8 cellular contexts compared by ENCODE assay signal in genomic region chr17:16652847-16653366, GRCh38. TPM values are rescaled to one million over a fixed set of nuclear protein-coding genes. Genes with fewer than 3 reads are reported as not detected.
DNase-seq lines count a peak whose midpoint lies in the region; ATAC-seq and TF ChIP-seq lines count a peak whose summit lies in the region.

No MANE protein-coding gene starts in this region.

- H3K9me2 ChIP-seq in neural cell (ENCODE audit: insufficient read depth, low read length) = no peaks in the 10 kb centered on the region

- H3K9me3 Mint-ChIP-seq in activated T-cell treated with anti-CD3 and anti-CD28 coated beads, Interleukin-2, amount 50 U/mL, for 4 hours = no peaks in the 10 kb centered on the region

- no peak for TF ChIP-seq RAD21 in neural cell (conservative IDR thresholded peaks at IDR 0.05)

- H3F3A ChIP-seq in neural cell (ENCODE audit: insufficient read depth, low read length, poor library complexity, severe bottlenecking) = no peaks in the 10 kb centered on the region

- no peaks in the 10 kb centered on the region for H3K27me3 Mint-ChIP-seq in activated T-cell treated with anti-CD3 and anti-CD28 coated beads, Interleukin-2, amount 50 U/mL, for 4 hours (ENCODE audit: low read depth)

- H3K36me3 ChIP-seq in neural cell (ENCODE audit: insufficient read depth, low read length) = peaks cover 4% of the 10 kb centered on the region

- no peak for TF ChIP-seq CTCF in neural cell (IDR thresholded peaks at IDR 0.05; ENCODE audit: poor library complexity, severe bottlenecking)

- peak overlapping the region; percentile 99 for H3K4me2 ChIP-seq in neural cell (ENCODE audit: low read length)

- peaks cover 18% of the 10 kb centered on the region for H3K4me1 Mint-ChIP-seq in activated T-cell treated with anti-CD3 and anti-CD28 coated beads, Interleukin-2, amount 50 U/mL, for 4 hours (ENCODE audit: low read depth)

- peak overlapping the region; percentile 94 for H3K27ac ChIP-seq in neural cell (ENCODE audit: low read length)

- peak; percentile 17 for TF ChIP-seq EP300 in neural cell (conservative IDR thresholded peaks at IDR 0.05; ENCODE audit: poor library complexity, severe bottlenecking)

- peak overlapping the region; percentile 86 for H3K4me3 Mint-ChIP-seq in activated T-cell treated with anti-CD3 and anti-CD28 coated beads, Interleukin-2, amount 50 U/mL, for 4 hours

- peak overlapping the region; percentile 94 for H3K4me3 ChIP-seq in neural cell (ENCODE audit: low read length)

- no peaks in the 10 kb centered on the region for H4K20me1 ChIP-seq in neural cell (ENCODE audit: insufficient read depth)

- no peak for ATAC-seq in activated T-cell treated with anti-CD3 and anti-CD28 coated beads, Interleukin-2, amount 50 U/mL, for 4 hours
- ATAC-seq in GM21515 (IDR thresholded peaks at IDR 0.05; ENCODE audit: unreplicated experiment) (no peak), GM19467 (IDR thresholded peaks at IDR 0.05; ENCODE audit: unreplicated experiment) (no peak)

- H3K9me3 ChIP-seq in neural cell (ENCODE audit: low read length) = no peaks in the 10 kb centered on the region

- peaks cover 5% of the 10 kb centered on the region for H3K79me2 ChIP-seq in neural cell (replicated peaks; ENCODE audit: insufficient read depth, low read length)

- no peak for TF ChIP-seq POLR2A in erythroblast (IDR thresholded peaks at IDR 0.05; ENCODE audit: low read length)

- DNase-seq in activated T-cell treated with anti-CD3 and anti-CD28 coated beads, Interleukin-2, amount 50 U/mL, for 4 hours = no peak
- DNase-seq in activated T-cell treated with anti-CD3 and anti-CD28 coated beads, Interleukin-2, amount 50 U/mL, for 48 hours = no peak
- DNase-seq in RKO (ENCODE audit: low spot score) (peak; percentile 33), erythroblast (lab: John Stamatoyannopoulos, UW) (peak; percentile 36 to 49), NCI-H2196 (lab: John Stamatoyannopoulos, UW; ENCODE audit: unreplicated experiment) (no peak)

- peaks cover 5% of the 10 kb centered on the region for H3K36me3 Mint-ChIP-seq in activated T-cell treated with anti-CD3 and anti-CD28 coated beads, Interleukin-2, amount 50 U/mL, for 4 hours (ENCODE audit: insufficient read depth)

- peak overlapping the region; percentile 99 for H3K9ac ChIP-seq in neural cell (ENCODE audit: low read length)

- peak overlapping the region; percentile 98 for H2AFZ ChIP-seq in neural cell (ENCODE audit: low read depth, low read length)

- no peaks in the 10 kb centered on the region for H3K27me3 ChIP-seq in neural cell (ENCODE audit: insufficient read depth, low read depth, low read length)

TF ChIP-seq in neural cell, 6 proteins besides CTCF, POLR2A, EP300 and RAD21:
- TF ChIP-seq, protein P1, sequence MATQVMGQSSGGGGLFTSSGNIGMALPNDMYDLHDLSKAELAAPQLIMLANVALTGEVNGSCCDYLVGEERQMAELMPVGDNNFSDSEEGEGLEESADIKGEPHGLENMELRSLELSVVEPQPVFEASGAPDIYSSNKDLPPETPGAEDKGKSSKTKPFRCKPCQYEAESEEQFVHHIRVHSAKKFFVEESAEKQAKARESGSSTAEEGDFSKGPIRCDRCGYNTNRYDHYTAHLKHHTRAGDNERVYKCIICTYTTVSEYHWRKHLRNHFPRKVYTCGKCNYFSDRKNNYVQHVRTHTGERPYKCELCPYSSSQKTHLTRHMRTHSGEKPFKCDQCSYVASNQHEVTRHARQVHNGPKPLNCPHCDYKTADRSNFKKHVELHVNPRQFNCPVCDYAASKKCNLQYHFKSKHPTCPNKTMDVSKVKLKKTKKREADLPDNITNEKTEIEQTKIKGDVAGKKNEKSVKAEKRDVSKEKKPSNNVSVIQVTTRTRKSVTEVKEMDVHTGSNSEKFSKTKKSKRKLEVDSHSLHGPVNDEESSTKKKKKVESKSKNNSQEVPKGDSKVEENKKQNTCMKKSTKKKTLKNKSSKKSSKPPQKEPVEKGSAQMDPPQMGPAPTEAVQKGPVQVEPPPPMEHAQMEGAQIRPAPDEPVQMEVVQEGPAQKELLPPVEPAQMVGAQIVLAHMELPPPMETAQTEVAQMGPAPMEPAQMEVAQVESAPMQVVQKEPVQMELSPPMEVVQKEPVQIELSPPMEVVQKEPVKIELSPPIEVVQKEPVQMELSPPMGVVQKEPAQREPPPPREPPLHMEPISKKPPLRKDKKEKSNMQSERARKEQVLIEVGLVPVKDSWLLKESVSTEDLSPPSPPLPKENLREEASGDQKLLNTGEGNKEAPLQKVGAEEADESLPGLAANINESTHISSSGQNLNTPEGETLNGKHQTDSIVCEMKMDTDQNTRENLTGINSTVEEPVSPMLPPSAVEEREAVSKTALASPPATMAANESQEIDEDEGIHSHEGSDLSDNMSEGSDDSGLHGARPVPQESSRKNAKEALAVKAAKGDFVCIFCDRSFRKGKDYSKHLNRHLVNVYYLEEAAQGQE (IDR thresholded peaks at IDR 0.05; ENCODE audit: borderline replicate concordance) = peak; percentile 21
- TF ChIP-seq TAF1 (IDR thresholded peaks at IDR 0.05; ENCODE audit: low read depth) = no peak

RNA-seq across cellular contexts. Expression of gene ZNF624, which starts 0.7 kb away (rescaled TPM):
- total RNA-seq in activated T-cell treated with anti-CD3 and anti-CD28 coated beads, Interleukin-2, amount 50 U/mL, for 4 hours = 1 to 10 TPM; 3.0 to 3.6 (median 3.3) TPM
- 13.4 and 14.3 TPM in 2 replicates for polyA plus RNA-seq in neural cell
- 39.0 and 49.7 TPM in 2 replicates for polyA minus RNA-seq in neural cell

RNA-seq across cellular contexts. Expression of gene CCDC144A, which starts 37.1 kb away (rescaled TPM):
- 1 to 10 TPM in 2 of 3 donors, under 1 TPM in 1; 0.98 to 5.2 (median 3.5) TPM for total RNA-seq in activated T-cell treated with anti-CD3 and anti-CD28 coated beads, Interleukin-2, amount 50 U/mL, for 4 hours
- 2.4 and 3.2 TPM in 2 replicates for polyA plus RNA-seq in neural cell
- polyA minus RNA-seq in neural cell = 8.8 and 14.6 TPM in 2 replicates

Comparison
In these comparisons a context has a peak if more than half of its experiments do, and no peak if none do; other contexts are left out.
1. DNase-seq: peak in RKO (single experiment) and erythroblast (2 of 2); none in activated T-cell treated with anti-CD3 and anti-CD28 coated beads, Interleukin-2, amount 50 U/mL, for 4 hours (single experiment), activated T-cell treated with anti-CD3 and anti-CD28 coated beads, Interleukin-2, amount 50 U/mL, for 48 hours (0 of 2) and NCI-H2196 (single experiment).